ENCODE assay signal across 8 cellular contexts in genomic region chrX:69093960-69094935, GRCh38.
DNase-seq lines count a peak whose midpoint lies in the region; ATAC-seq, FAIRE-seq and TF ChIP-seq lines count a peak whose summit lies in the region.

No MANE protein-coding gene starts in this region.

- TF ChIP-seq POLR2A in GM12891 (IDR thresholded peaks at IDR 0.05; ENCODE audit: low read depth, low read length) (no peak), transverse colon (IDR thresholded peaks at IDR 0.05) (no peak)

- no peak for TF ChIP-seq EP300 in transverse colon (IDR thresholded peaks at IDR 0.05; ENCODE audit: low read depth)

- WGBS in transverse colon (ENCODE audit: low coverage in 1 of 2), 2 donors, result 56 to 61% methylated on average over 3 to 19 of the region's 19 CpGs

- in situ Hi-C loops in KBM-7 (cut with MboI; ENCODE audit: low pct_unique_long_range_greater_than_20kb, low sequenced_read_pairs), result no loop called here
- in situ Hi-C loops in transverse colon (cut with MboI; ENCODE audit: low pct_ligation_motif_present in 1 of 4, low pct_unique_long_range_greater_than_20kb in 1 of 4, low sequenced_read_pairs in 3 of 4), result loop anchor here in 1 of 4 donors (25.0 kb wide), 1 partner anchor 118 kb away; no protein-coding TSS in a partner anchor

- peak; percentile 62 for TF ChIP-seq CTCF in AG10803 (conservative IDR thresholded peaks at IDR 0.05; ENCODE audit: low read length)
- TF ChIP-seq CTCF in coronary artery (IDR thresholded peaks at IDR 0.05), result peak; percentile 33
- peak; percentile 46 for TF ChIP-seq CTCF in lower lobe of right lung (IDR thresholded peaks at IDR 0.05)
- TF ChIP-seq CTCF in transverse colon (IDR thresholded peaks at IDR 0.05), result peak in 3 of 5 experiments; percentile 44 to 50 (median 47)

- intact Hi-C loops in lower lobe of right lung (cut with DNase I) (no loop called here), transverse colon (cut with DNase I; ENCODE audit: low total_unique reads) (no loop called here)

- H3K4me1 ChIP-seq in lower lobe of right lung (no peaks in the 10 kb centered on the region), transverse colon (no peaks in the 10 kb centered on the region)

- no peak overlapping the region for H3K27ac ChIP-seq in coronary artery
- H3K27ac ChIP-seq in lower lobe of right lung, result no peak overlapping the region
- no peak overlapping the region for H3K27ac ChIP-seq in transverse colon

- DNase-seq in AG10803 (ENCODE audit: low read depth), result peak; percentile 63
- DNase-seq in GM12891 (ENCODE audit: insufficient read length, low spot score), result peak; percentile 41
- DNase-seq in KBM-7, result peak; percentile 75
- peak; percentile 48 for DNase-seq in SKM-1 treated with dmso at 0.1 percent for 144 hours (lab: John Stamatoyannopoulos, UW; ENCODE audit: unreplicated experiment)
- DNase-seq in coronary artery (ENCODE audit: low spot score), result no peak
- no peak for DNase-seq in lower lobe of right lung
- DNase-seq in transverse colon, result peak; percentile 24
- no peak for DNase-seq in NK-92 (lab: John Stamatoyannopoulos, UW; ENCODE audit: unreplicated experiment)

- no peaks in the 10 kb centered on the region for H3K9me3 ChIP-seq in lower lobe of right lung
- H3K9me3 ChIP-seq in transverse colon, result no peaks in the 10 kb centered on the region

- ATAC-seq in lower lobe of right lung, result peak; percentile 51 to 60

- H3K36me3 ChIP-seq in lower lobe of right lung (no peaks in the 10 kb centered on the region), transverse colon (no peaks in the 10 kb centered on the region)

- no peak overlapping the region for H3K4me3 ChIP-seq in AG10803 (ENCODE audit: low read length)
- no peak overlapping the region for H3K4me3 ChIP-seq in coronary artery
- H3K4me3 ChIP-seq in lower lobe of right lung, result no peak overlapping the region
- H3K4me3 ChIP-seq in transverse colon, result no peak overlapping the region

- H3K27me3 ChIP-seq in lower lobe of right lung (ENCODE audit: low read depth) (no peaks in the 10 kb centered on the region), transverse colon (no peaks in the 10 kb centered on the region)

- no peak for FAIRE-seq in GM12891 (lab: Jason Lieb, UNC)

TF ChIP-seq in GM12891, 5 proteins besides CTCF, POLR2A, EP300 and RAD21:
- TF ChIP-seq POU2F2 (IDR thresholded peaks at IDR 0.05; ENCODE audit: low read depth, low read length), result no peak
- no peak for TF ChIP-seq PAX5 (IDR thresholded peaks at IDR 0.05; ENCODE audit: insufficient read depth, low read length, severe bottlenecking)

Comparison
In these comparisons a context has a peak if more than half of its experiments do, and no peak if none do; other contexts are left out.
1. DNase-seq: peak in AG10803 (single experiment), GM12891 (single experiment), KBM-7 (single experiment), SKM-1 treated with dmso at 0.1 percent for 144 hours (single experiment) and transverse colon (single experiment); none in coronary artery (single experiment), lower lobe of right lung (single experiment) and NK-92 (single experiment).
2. Peak in every context shown above with its lines, with median percentiles within 50 percentile points of each other: CTCF ChIP-seq.